Comparison of ENCODE assay signal across 1 cellular context in genomic region chr5:178232920-178233429, GRCh38.
TF ChIP-seq lines count a peak whose summit lies in the region.

No MANE protein-coding gene starts in this region.

TF ChIP-seq in K562, 482 proteins besides CTCF, POLR2A, EP300 and RAD21 (continued from another document and continues in another):
- TF ChIP-seq E2F1 (CRISPR knock-in tag; IDR thresholded peaks at IDR 0.05) (no peak), ZNF212 (CRISPR knock-in tag; IDR thresholded peaks at IDR 0.05) (no peak), ZSCAN32 (CRISPR knock-in tag; IDR thresholded peaks at IDR 0.05) (no peak), ZNF143 (CRISPR knock-in tag; IDR thresholded peaks at IDR 0.05) (no peak), E4F1 (CRISPR knock-in tag; IDR thresholded peaks at IDR 0.05; ENCODE audit: borderline replicate concordance) (no peak), HNRNPK (IDR thresholded peaks at IDR 0.05; ENCODE audit: low read depth, low read length, poor library complexity, severe bottlenecking) (no peak), ZNF518B (CRISPR knock-in tag; IDR thresholded peaks at IDR 0.05) (no peak), CXXC5 (CRISPR knock-in tag; IDR thresholded peaks at IDR 0.05) (no peak), NR2C2 (CRISPR knock-in tag; IDR thresholded peaks at IDR 0.05) (no peak), NR2C2 (tag; IDR thresholded peaks at IDR 0.05) (no peak), ZBTB11 (CRISPR knock-in tag; IDR thresholded peaks at IDR 0.05) (0 out of 6 replicates have a peak, but pooled peaks of 1 of the 3 experiments have one; percentile 26), HDAC8 (tag; IDR thresholded peaks at IDR 0.05) (no peak), SREBF2 (CRISPR knock-in tag; IDR thresholded peaks at IDR 0.05) (no peak), GABPA (tag; conservative IDR thresholded peaks at IDR 0.05; ENCODE audit: low read depth) (peak; percentile 44), ZFX (CRISPR knock-in tag; IDR thresholded peaks at IDR 0.05) (peak; percentile 93), TEAD2 (tag; IDR thresholded peaks at IDR 0.05) (no peak), MBD2 (IDR thresholded peaks at IDR 0.05; ENCODE audit: borderline replicate concordance, low read depth) (no peak), ZNF764 (CRISPR knock-in tag; IDR thresholded peaks at IDR 0.05; ENCODE audit: low read depth) (0 out of 2 replicates have a peak, but pooled peaks have one; percentile 8), DMBX1 (CRISPR knock-in tag; IDR thresholded peaks at IDR 0.05; ENCODE audit: borderline replicate concordance) (no peak), ZNF184 (CRISPR knock-in tag; IDR thresholded peaks at IDR 0.05) (no peak), COPS2 (conservative IDR thresholded peaks at IDR 0.05) (no peak), HMGN3 (IDR thresholded peaks at IDR 0.05; ENCODE audit: borderline replicate concordance, extremely low read depth, insufficient read length, low read depth, low read length) (no peak), KDM1A (IDR thresholded peaks at IDR 0.05) (no peak), ZNF609 (CRISPR knock-in tag; IDR thresholded peaks at IDR 0.05; ENCODE audit: borderline replicate concordance) (no peak), ELF1 (tag; IDR thresholded peaks at IDR 0.05) (0 out of 2 replicates have a peak, but pooled peaks have one; percentile 62), ZNF282 (CRISPR knock-in tag; IDR thresholded peaks at IDR 0.05) (no peak), HOMEZ (CRISPR knock-in tag; IDR thresholded peaks at IDR 0.05) (no peak), HDAC2 (IDR thresholded peaks at IDR 0.05) (no peak), CEBPG (CRISPR knock-in tag; IDR thresholded peaks at IDR 0.05) (no peak), CEBPG (tag; conservative IDR thresholded peaks at IDR 0.05 in 1 of 2, IDR thresholded peaks at IDR 0.05 in 1 of 2) (no peak), CSDE1 (IDR thresholded peaks at IDR 0.05) (no peak), ARID4B (CRISPR knock-in tag; IDR thresholded peaks at IDR 0.05) (no peak; the same call in none of the 2 replicates), SMAD4 (CRISPR knock-in tag; conservative IDR thresholded peaks at IDR 0.05) (peak; percentile 28; the same call in 1 of the 2 replicates), KDM5B (IDR thresholded peaks at IDR 0.05; ENCODE audit: insufficient replicate concordance, low read depth, low read length) (no peak), FUS (optimal IDR thresholded peaks at IDR 0.05; ENCODE audit: low read depth, low read length) (no peak), WHSC1 (IDR thresholded peaks at IDR 0.05; ENCODE audit: low read length) (no peak), OTX1 (CRISPR knock-in tag; IDR thresholded peaks at IDR 0.05) (no peak), ZNF512 (tag; IDR thresholded peaks at IDR 0.05) (no peak), PHB (CRISPR knock-in tag; IDR thresholded peaks at IDR 0.05) (no peak)
